8 cellular contexts compared by ENCODE assay signal in genomic region chr1:233113009-233113712, GRCh38.
DNase-seq lines count a peak whose midpoint lies in the region; ATAC-seq and TF ChIP-seq lines count a peak whose summit lies in the region.

No MANE protein-coding gene starts in this region.

- peaks cover 38% of the 10 kb centered on the region for H3K36me3 Mint-ChIP-seq in activated naive CD4-positive, alpha-beta T cell treated with anti-CD3 and anti-CD28 coated beads for 36 hours (ENCODE audit: low read depth)

- TF ChIP-seq POLR2A in spleen (IDR thresholded peaks at IDR 0.05): no peak

- H3K79me2 ChIP-seq in PC-9 (ENCODE audit: low read depth): no peaks in the 10 kb centered on the region

- H3K27me3 Mint-ChIP-seq in activated naive CD4-positive, alpha-beta T cell treated with anti-CD3 and anti-CD28 coated beads for 36 hours (ENCODE audit: low read depth): no peaks in the 10 kb centered on the region

- no peaks in the 10 kb centered on the region for H3K9me3 Mint-ChIP-seq in activated naive CD4-positive, alpha-beta T cell treated with anti-CD3 and anti-CD28 coated beads for 36 hours

- in situ Hi-C loops in T47D (cut with HindIII; ENCODE audit: low pct_unique_long_range_greater_than_20kb, low sequenced_read_pairs): no loop called here

- H3K4me2 ChIP-seq in PC-9: peak overlapping the region; percentile 79

- peak overlapping the region; percentile 99 for H3K27ac ChIP-seq in PC-9
- H3K27ac ChIP-seq in spleen: peak overlapping the region in 7 of 8 donors; percentile 48 to 89 (median 85)

- H3K4me1 ChIP-seq in PC-9 (replicated peaks; ENCODE audit: insufficient read depth): peaks cover 50% of the 10 kb centered on the region
- peaks cover 0 to 30% (median 12%) of the 10 kb centered on the region in 6 donors for H3K4me1 ChIP-seq in spleen

- POLR2A ChIA-PET in PC-9 (lab: Charles Lee; ENCODE audit: unreplicated experiment): interaction anchor here (0.6 to 1.0 kb wide), 5 partner anchors 20 to 149 kb away, joined by 3 to 8 read pairs (median 3); no protein-coding TSS in a partner anchor

- TF ChIP-seq CTCF in PC-9 (conservative IDR thresholded peaks at IDR 0.05) (no peak), spleen (IDR thresholded peaks at IDR 0.05 in 8 of 11, conservative IDR thresholded peaks at IDR 0.05 in 3 of 11) (no peak)

- CTCF ChIA-PET in activated naive CD4-positive, alpha-beta T cell treated with anti-CD3 and anti-CD28 coated beads for 36 hours (lab: Charles Lee): no interaction called here
- CTCF ChIA-PET in PC-9 (lab: Charles Lee): no interaction called here

- DNase-seq in activated naive CD4-positive, alpha-beta T cell treated with anti-CD3 and anti-CD28 coated beads for 36 hours: peak; percentile 32
- no peak for DNase-seq in activated naive CD4-positive, alpha-beta T cell treated with anti-CD3 and anti-CD28 coated beads, Interleukin-2, amount 50 U/mL, for 16 hours
- DNase-seq in PC-9 (peak; percentile 81 to 99), T47D (ENCODE audit: low read depth in 1 of 2, low spot score in 1 of 2) (peak; percentile 17 to 98), inferior parietal cortex (ENCODE audit: extremely low spot score) (peak; percentile 63), spleen (peak; percentile 85), T-helper 9 cell (no peak)

- intact Hi-C loops in activated naive CD4-positive, alpha-beta T cell treated with anti-CD3 and anti-CD28 coated beads for 36 hours (cut with micrococcal nuclease): no loop called here
- intact Hi-C loops in PC-9 (cut with micrococcal nuclease; ENCODE audit: unreplicated experiment): loop anchor here (1.0 to 10.0 kb wide), 3 partner anchors 130 to 1288 kb away; partner anchors contain the start of gene NTPCR
- intact Hi-C loops in spleen (cut with DNase I; ENCODE audit: low total_unique reads): no loop called here

- H3K9me3 ChIP-seq in PC-9 (ENCODE audit: insufficient read depth, low read depth) (peaks cover 8% of the 10 kb centered on the region), spleen (no peaks in the 10 kb centered on the region)

- H3K4me3 ChIP-seq in PC-9: peak overlapping the region; percentile 43; the same call in 1 of the 2 replicates
- H3K4me3 ChIP-seq in spleen: peak overlapping the region in 1 of 8 donors; percentile 44

- WGBS in spleen, 5 donors: 24 to 49% (median 34%) methylated on average over 7 of the region's 7 CpGs

- H3K36me3 ChIP-seq in PC-9 (ENCODE audit: low read depth): peaks cover 16% of the 10 kb centered on the region; the same call in 1 of the 2 replicates
- H3K36me3 ChIP-seq in spleen: peaks cover 0 to 24% (median 0%) of the 10 kb centered on the region in 6 donors

- H2AFZ ChIP-seq in PC-9: no peak overlapping the region

- H3F3A ChIP-seq in PC-9 (ENCODE audit: insufficient read depth, low read depth): peaks cover 46% of the 10 kb centered on the region

- no peaks in the 10 kb centered on the region for H3K9me2 ChIP-seq in PC-9 (ENCODE audit: insufficient read depth)

- no TSS peak for BruUV-seq in PC-9 (replicated peaks; lab: Mats Ljungman, UMichigan)

- H3K4me1 Mint-ChIP-seq in activated naive CD4-positive, alpha-beta T cell treated with anti-CD3 and anti-CD28 coated beads for 36 hours (ENCODE audit: low read depth): peaks cover 13% of the 10 kb centered on the region

- H3K4me3 Mint-ChIP-seq in activated naive CD4-positive, alpha-beta T cell treated with anti-CD3 and anti-CD28 coated beads for 36 hours: no peak overlapping the region

- H3K27ac Mint-ChIP-seq in activated naive CD4-positive, alpha-beta T cell treated with anti-CD3 and anti-CD28 coated beads for 36 hours: no peak overlapping the region

- no peaks in the 10 kb centered on the region for H4K20me1 ChIP-seq in PC-9 (ENCODE audit: insufficient read depth)

- peak; percentile 60 for ATAC-seq in HG02943 (IDR thresholded peaks at IDR 0.05; ENCODE audit: low read depth, unreplicated experiment)

- H3K27me3 ChIP-seq in PC-9 (ENCODE audit: insufficient read depth, low read depth) (no peaks in the 10 kb centered on the region), spleen (replicated peaks in 1 of 7) (no peaks in the 10 kb centered on the region)

Comparison
In these comparisons a context has a peak if more than half of its experiments do, and no peak if none do; other contexts are left out.
1. DNase-seq: peak in activated naive CD4-positive, alpha-beta T cell treated with anti-CD3 and anti-CD28 coated beads for 36 hours (single experiment), PC-9 (2 of 2), T47D (2 of 2), inferior parietal cortex (single experiment) and spleen (single experiment); none in activated naive CD4-positive, alpha-beta T cell treated with anti-CD3 and anti-CD28 coated beads, Interleukin-2, amount 50 U/mL, for 16 hours (single experiment) and T-helper 9 cell (single experiment).